ENCODE assay signal across 24 cellular contexts in the genomic region with DNA sequence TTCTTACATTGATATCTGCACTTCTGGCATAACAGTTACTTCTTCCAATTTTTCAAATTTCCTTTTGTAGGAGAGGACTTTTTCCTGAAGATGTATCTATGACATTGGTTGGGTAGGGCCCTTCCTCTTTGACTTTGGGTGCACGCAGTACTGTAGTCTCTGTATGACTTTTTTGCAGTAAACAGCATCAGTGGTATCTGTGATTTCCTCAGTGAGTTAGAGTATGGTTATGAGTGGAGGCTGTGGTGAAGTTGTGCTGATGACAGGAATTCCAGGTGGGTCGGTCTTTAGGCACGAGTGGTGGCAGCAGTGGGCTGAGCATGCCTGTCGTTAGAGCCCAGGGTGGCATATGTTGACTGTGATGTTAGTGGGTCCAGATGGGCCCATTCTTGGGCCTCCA. TPM values are rescaled to one million over a fixed set of nuclear protein-coding genes. Genes with fewer than 3 reads are reported as not detected.
DNase-seq lines count a peak whose midpoint lies in the region; ATAC-seq and TF ChIP-seq lines count a peak whose summit lies in the region.
"Had no signal": no experiment of that assay in that cellular context is flagged by ENCODE, and none has a peak within 500 bp of the region (broad histone marks: within the 10 kb centered on the region; RNA-seq: fewer than 3 reads in every experiment).

No MANE protein-coding gene starts in this region.

- H3K9ac ChIP-seq in H9 (ENCODE audit: extremely low read depth, insufficient read length, low read length) = no peak overlapping the region
- H3K9ac ChIP-seq: BLaER1 had no signal

- no peak for TF ChIP-seq CTCF in H9 (conservative IDR thresholded peaks at IDR 0.05)

- H4K8ac ChIP-seq in H9 (replicated peaks; ENCODE audit: insufficient read length, low read depth, low read length) = no peak overlapping the region

- H3K9me3 Mint-ChIP-seq in activated naive CD4-positive, alpha-beta T cell treated with anti-CD3 and anti-CD28 coated beads, Interleukin-2, amount 50 U/mL, for 72 hours = peaks cover 4 to 13% of the 10 kb centered on the region in 2 donors
- H3K9me3 Mint-ChIP-seq in stimulated activated effector memory CD8-positive, alpha-beta T cell treated with anti-CD3 and anti-CD28 coated beads, Interleukin-12 subunit alpha, Interleukin-12 subunit beta, amount 100 ng/mL, for 72 hours = peaks cover 3% of the 10 kb centered on the region
- peaks cover 0 to 3% of the 10 kb centered on the region in 2 experiments; a peak in 1 of 5 replicates for H3K9me3 Mint-ChIP-seq in H9

- H3K4me1 ChIP-seq in H9 (ENCODE audit: insufficient read depth, low read length) = no peaks in the 10 kb centered on the region
- H3K4me1 ChIP-seq: BE2C, BLaER1 had no signal

- no peak overlapping the region for H3K27ac Mint-ChIP-seq in activated naive CD4-positive, alpha-beta T cell treated with anti-CD3 and anti-CD28 coated beads, Interleukin-2, amount 50 U/mL, for 72 hours
- no peak overlapping the region for H3K27ac Mint-ChIP-seq in stimulated activated effector memory CD8-positive, alpha-beta T cell treated with anti-CD3 and anti-CD28 coated beads, Interleukin-12 subunit alpha, Interleukin-12 subunit beta, amount 100 ng/mL, for 72 hours
- no peak overlapping the region; a peak in 1 of 7 replicates for H3K27ac Mint-ChIP-seq in H9
- H3K27ac Mint-ChIP-seq: CD4-positive, alpha-beta memory T cell; CD4-positive, CD25-positive, alpha-beta regulatory T cell had no signal

- no peak overlapping the region for H2AK5ac ChIP-seq in H9 (ENCODE audit: insufficient read length, low read length)

- no peak overlapping the region for H3K27ac ChIP-seq in H9 (ENCODE audit: insufficient read length, low read depth, low read length)
- H3K27ac ChIP-seq: BLaER1 had no signal

- no peak overlapping the region for H3K56ac ChIP-seq in H9 (ENCODE audit: insufficient read length, low read depth, low read length)

- no peaks in the 10 kb centered on the region for H3K79me2 ChIP-seq in H9 (ENCODE audit: insufficient read depth, low read length)

- no peak overlapping the region for H3K4me2 ChIP-seq in H9 (ENCODE audit: insufficient read depth, insufficient read length, low read length)
- H3K4me2 ChIP-seq: BLaER1 had no signal

- no peak overlapping the region for H2BK15ac ChIP-seq in H9 (ENCODE audit: low read depth, low read length)

- no peak overlapping the region for H3K23ac ChIP-seq in H9 (ENCODE audit: insufficient read length, low read depth, low read length)

- H2BK12ac ChIP-seq in H9 (ENCODE audit: insufficient read length, low read depth, low read length) = no peak overlapping the region

- no CpG with 5 or more reads among the region's 4 CpGs for WGBS in H9 (ENCODE audit: extremely low coverage, insufficient read length, low lambda C conversion rate)

- peak; percentile 18 to 41 for ATAC-seq in activated naive CD4-positive, alpha-beta T cell treated with anti-CD3 and anti-CD28 coated beads, Interleukin-2, amount 50 U/mL, for 72 hours
- peak; percentile 53 for ATAC-seq in stimulated activated effector memory CD8-positive, alpha-beta T cell treated with anti-CD3 and anti-CD28 coated beads, Interleukin-12 subunit alpha, Interleukin-12 subunit beta, amount 100 ng/mL, for 72 hours
- no peak for ATAC-seq in left cardiac atrium
- ATAC-seq: GM12878 had no signal

- no peak overlapping the region for H3T11ph ChIP-seq in H9 (ENCODE audit: low read length)

- H2BK20ac ChIP-seq in H9 (ENCODE audit: low read depth, low read length, poor library complexity, severe bottlenecking) = no peak overlapping the region

- no peaks in the 10 kb centered on the region for H3K79me1 ChIP-seq in H9 (ENCODE audit: insufficient read depth, low read depth, low read length, poor library complexity, severe bottlenecking)

- peaks cover 6% of the 10 kb centered on the region for H3K4me1 Mint-ChIP-seq in stimulated activated effector memory CD8-positive, alpha-beta T cell treated with anti-CD3 and anti-CD28 coated beads, Interleukin-12 subunit alpha, Interleukin-12 subunit beta, amount 100 ng/mL, for 72 hours
- no peaks in the 10 kb centered on the region for H3K4me1 Mint-ChIP-seq in H9
- H3K4me1 Mint-ChIP-seq: CD14-positive monocyte had no signal

- H3K14ac ChIP-seq in H9 (ENCODE audit: insufficient read depth, low read length) = no peak overlapping the region

- H3K4me3 Mint-ChIP-seq in stimulated activated effector memory CD8-positive, alpha-beta T cell treated with anti-CD3 and anti-CD28 coated beads, Interleukin-12 subunit alpha, Interleukin-12 subunit beta, amount 100 ng/mL, for 72 hours = no peak overlapping the region
- H3K4me3 Mint-ChIP-seq in H9 = no peak overlapping the region
- H3K4me3 Mint-ChIP-seq: CD14-positive monocyte; CD8-positive, alpha-beta memory T cell had no signal

- DNase-seq in activated naive CD4-positive, alpha-beta T cell treated with anti-CD3 and anti-CD28 coated beads, Interleukin-2, amount 50 U/mL, for 72 hours (ENCODE audit: low spot score in 2 of 2) = no peak
- no peak for DNase-seq in activated naive CD4-positive, alpha-beta T cell treated with Interleukin-2 at 50 U/mL for 16 hours
- DNase-seq in stimulated activated effector memory CD8-positive, alpha-beta T cell treated with anti-CD3 and anti-CD28 coated beads, Interleukin-12 subunit alpha, Interleukin-12 subunit beta, amount 100 ng/mL, for 72 hours (ENCODE audit: low spot score in 2 of 2) = no peak
- DNase-seq in left cardiac atrium (no peak), H9 (no peak)
- DNase-seq: 8988T; ACHN; BE2C; C1 segment of cervical spinal cord; CD4-positive, alpha-beta memory T cell; CD4-positive, CD25-positive, alpha-beta regulatory T cell; CD8-positive, alpha-beta memory T cell; COR-L47; DMS 273 treated with DMSO at 0.1 percent for 48 hours; DMS153; DMS53; DMS79; DND-41; EL; GDM1 had no signal

- H3K27me3 ChIP-seq in H9 (ENCODE audit: insufficient read depth, low read length) = no peaks in the 10 kb centered on the region
- H3K27me3 ChIP-seq: BE2C, BLaER1 had no signal

- intact Hi-C loops in left cardiac atrium (cut with DNase I) = no loop called here

- H3K36me3 Mint-ChIP-seq in activated naive CD4-positive, alpha-beta T cell treated with anti-CD3 and anti-CD28 coated beads, Interleukin-2, amount 50 U/mL, for 72 hours = peaks cover 8 to 14% of the 10 kb centered on the region in 2 donors
- no peaks in the 10 kb centered on the region for H3K36me3 Mint-ChIP-seq in stimulated activated effector memory CD8-positive, alpha-beta T cell treated with anti-CD3 and anti-CD28 coated beads, Interleukin-12 subunit alpha, Interleukin-12 subunit beta, amount 100 ng/mL, for 72 hours
- H3K36me3 Mint-ChIP-seq in H9 (ENCODE audit: insufficient read depth in 1 of 3, low read depth in 3 of 3) = no peaks in the 10 kb centered on the region; a peak in 1 of 7 replicates
- H3K36me3 Mint-ChIP-seq: CD14-positive monocyte had no signal

- no peak overlapping the region for H4K5ac ChIP-seq in H9 (ENCODE audit: insufficient read length, low read depth, low read length)

- H3K23me2 ChIP-seq in H9 (ENCODE audit: insufficient read length, low read depth, low read length, poor library complexity, severe bottlenecking) = no peaks in the 10 kb centered on the region

- no peak overlapping the region for H3K4ac ChIP-seq in H9 (ENCODE audit: low read depth, low read length)

- peaks cover 33% of the 10 kb centered on the region for H3K27me3 Mint-ChIP-seq in H9 (ENCODE audit: low read depth)

- H3K18ac ChIP-seq in H9 (ENCODE audit: insufficient read length, low read depth, low read length) = no peak overlapping the region

- H2AFZ ChIP-seq in H9 (ENCODE audit: low read length) = no peak overlapping the region

- no peak overlapping the region for H4K91ac ChIP-seq in H9 (ENCODE audit: insufficient read length, low read depth, low read length)

- H2BK5ac ChIP-seq in H9 (ENCODE audit: insufficient read length, low read length) = no peak overlapping the region

- H2BK120ac ChIP-seq in H9 (ENCODE audit: low read depth, low read length, poor library complexity, severe bottlenecking) = no peak overlapping the region

- H3K9me3 ChIP-seq in H9 (ENCODE audit: control insufficient read depth, low read depth, low read length) = no peaks in the 10 kb centered on the region
- H3K9me3 ChIP-seq: BE2C, BLaER1 had no signal

- H4K20me1 ChIP-seq in H9 (ENCODE audit: control insufficient read depth, insufficient read depth, insufficient read length) = no peaks in the 10 kb centered on the region
- H4K20me1 ChIP-seq: BLaER1 had no signal

RNA-seq across cellular contexts. Expression of a gene that starts 17.6 kb away (rescaled TPM):
- total RNA-seq in activated naive CD4-positive, alpha-beta T cell treated with anti-CD3 and anti-CD28 coated beads, Interleukin-2, amount 50 U/mL, for 72 hours = 1 to 10 TPM; 2.3 to 2.6 TPM
- 10 to 100 TPM in 1 of 2 donors, 1 to 10 TPM in 1; 2.6 to 10.0 TPM for total RNA-seq in left cardiac atrium
- total RNA-seq in H9 (2021) = 0.81 and 1.0 TPM in 2 replicates
- total RNA-seq: G401, GM12878 had no signal

Comparison
In these comparisons a context has a peak if more than half of its experiments do, and no peak if none do; other contexts are left out.
1. ATAC-seq: peak in activated naive CD4-positive, alpha-beta T cell treated with anti-CD3 and anti-CD28 coated beads, Interleukin-2, amount 50 U/mL, for 72 hours (2 of 2) and stimulated activated effector memory CD8-positive, alpha-beta T cell treated with anti-CD3 and anti-CD28 coated beads, Interleukin-12 subunit alpha, Interleukin-12 subunit beta, amount 100 ng/mL, for 72 hours (single experiment); none in left cardiac atrium (0 of 2).